Comparison of ENCODE assay signal across 17 cellular contexts in the genomic region with DNA sequence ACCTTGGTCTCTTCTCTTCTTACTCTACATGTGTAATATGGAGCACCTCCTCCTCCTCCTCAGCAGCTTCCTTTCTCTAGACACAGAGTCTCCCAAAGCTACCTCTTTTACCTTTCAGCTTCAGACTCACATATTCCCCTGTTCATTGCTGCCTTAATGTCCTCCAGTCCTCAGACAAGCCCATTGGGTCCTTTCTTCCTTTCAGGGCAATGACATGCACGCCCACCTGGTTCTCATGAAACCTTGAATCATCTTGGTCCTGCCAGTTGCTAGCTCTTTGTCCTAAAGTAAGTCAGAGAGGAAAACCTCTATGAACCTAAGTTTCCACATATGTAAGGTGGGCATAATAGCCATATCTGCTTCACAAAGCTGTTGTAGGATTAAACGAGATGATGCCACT.
"Had no signal": no experiment of that assay in that cellular context is flagged by ENCODE, and none has a peak within 500 bp of the region (broad histone marks: within the 10 kb centered on the region; RNA-seq: fewer than 3 reads in every experiment).

No MANE protein-coding gene starts in this region.

- H3K4me3 ChIP-seq: breast epithelium, gastrocnemius medialis, heart right ventricle, lung, prostate gland, tibial nerve had no signal

- H3K4me1 ChIP-seq: breast epithelium, prostate gland had no signal

- FAIRE-seq: islet of Langerhans, small intestine, TTC549 had no signal

- H3K9me3 ChIP-seq: breast epithelium, gastrocnemius medialis, prostate gland, tibial nerve had no signal

- H3K27me3 ChIP-seq: breast epithelium, gastrocnemius medialis, heart right ventricle, tibial nerve had no signal

- ATAC-seq: gastrocnemius medialis; heart right ventricle; natural killer cell treated with Interleukin-12 subunit alpha and Interleukin-12 subunit beta and Interleukin-15 and Interleukin-18, amount 100 ng/mL, for 72 hours; right cardiac atrium had no signal

- H3K27ac ChIP-seq: breast epithelium, epithelial cell of prostate, gastrocnemius medialis, heart right ventricle, prostate gland, tibial nerve had no signal

- H3K36me3 ChIP-seq: breast epithelium, gastrocnemius medialis, heart right ventricle, prostate gland, tibial nerve had no signal

- DNase-seq: activated CD4-positive, alpha-beta T cell treated with anti-CD3 and anti-CD28 coated beads, Interleukin-2, amount 10 ng/mL, durations not matched to agents 7 days and 5 days; activated naive CD4-positive, alpha-beta T cell; activated T-cell treated with anti-CD3 and anti-CD28 coated beads for 4 hours; aorta; gastrocnemius medialis; heart right ventricle; occipital lobe; right cardiac atrium; small intestine had no signal
